In the genomic region with DNA sequence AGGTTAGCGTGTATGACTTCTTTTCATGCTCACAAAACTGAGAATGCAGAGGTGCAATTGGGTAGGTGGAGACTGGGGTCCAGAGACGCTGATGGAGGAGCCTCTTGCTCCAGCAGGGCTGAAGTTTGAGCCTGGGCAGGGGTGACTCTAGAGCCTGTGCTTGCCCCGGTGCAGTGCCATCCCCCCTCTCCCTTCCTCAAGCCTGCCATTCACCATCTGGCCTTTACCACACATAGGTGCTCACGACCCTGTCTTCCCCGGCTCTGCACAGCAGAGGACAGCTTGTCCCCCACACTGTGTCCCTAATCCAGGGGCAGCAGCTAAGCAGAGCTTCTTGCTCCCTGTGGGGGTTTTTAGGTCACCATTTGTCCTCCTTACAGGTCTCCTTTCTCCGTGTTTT, we compare ENCODE assay signal across 19 cellular contexts.
A peak's percentile ranks its signal among the peaks of the same experiment; 100 is the strongest.
DNase-seq lines count a peak whose midpoint lies in the region; ATAC-seq and TF ChIP-seq lines count a peak whose summit lies in the region.
"Had no signal": no experiment of that assay in that cellular context is flagged by ENCODE, and none has a peak within 500 bp of the region (broad histone marks: within the 10 kb centered on the region; RNA-seq: fewer than 3 reads in every experiment).

No MANE protein-coding gene starts in this region.

- no peak overlapping the region for H3K9ac ChIP-seq in colonic mucosa (ENCODE audit: low read depth in 2 of 2, low read length in 2 of 2)

- no peaks in the 10 kb centered on the region for H3K4me1 ChIP-seq in colonic mucosa
- H3K4me1 ChIP-seq in CD4-positive, alpha-beta memory T cell (ENCODE audit: insufficient read depth, low read length): no peaks in the 10 kb centered on the region

- POLR2A ChIA-PET in CD4-positive, alpha-beta memory T cell (lab: Charles Lee; ENCODE audit: partially characterized antibody): no interaction called here

- H3K4me3 ChIP-seq in WERI-Rb-1 (ENCODE audit: low read depth, low read length) (no peak overlapping the region), colonic mucosa (no peak overlapping the region)
- H3K4me3 ChIP-seq in CD4-positive, alpha-beta memory T cell (ENCODE audit: low read length in 2 of 2): no peak overlapping the region

- peaks cover 0 to 8% (median 4%) of the 10 kb centered on the region in 8 donors for H3K9me3 Mint-ChIP-seq in CD4-positive, alpha-beta memory T cell

- no peak overlapping the region for H3K4me3 Mint-ChIP-seq in CD4-positive, alpha-beta memory T cell
- H3K4me3 Mint-ChIP-seq: B cell; CD4-positive, CD25-positive, alpha-beta regulatory T cell; H9 had no signal

- peaks cover 7% of the 10 kb centered on the region for H3K36me3 ChIP-seq in WERI-Rb-1
- H3K36me3 ChIP-seq in colonic mucosa: peaks cover under 1% of the 10 kb centered on the region
- peaks cover 11% of the 10 kb centered on the region for H3K36me3 ChIP-seq in CD4-positive, alpha-beta memory T cell (ENCODE audit: insufficient read depth, low read length)

- H3K27me3 ChIP-seq in WERI-Rb-1 (ENCODE audit: insufficient read depth, low read depth, severe bottlenecking) (no peaks in the 10 kb centered on the region), colonic mucosa (no peaks in the 10 kb centered on the region)
- no peaks in the 10 kb centered on the region for H3K27me3 ChIP-seq in CD4-positive, alpha-beta memory T cell (ENCODE audit: insufficient read depth, low read length)

- no peak overlapping the region for H3K27ac Mint-ChIP-seq in CD4-positive, alpha-beta memory T cell
- H3K27ac Mint-ChIP-seq: B cell; CD4-positive, CD25-positive, alpha-beta regulatory T cell; H9 had no signal

- H3K9me3 ChIP-seq in WERI-Rb-1 (ENCODE audit: severe bottlenecking) (no peaks in the 10 kb centered on the region), colonic mucosa (no peaks in the 10 kb centered on the region)
- no peaks in the 10 kb centered on the region for H3K9me3 ChIP-seq in CD4-positive, alpha-beta memory T cell (ENCODE audit: control insufficient read depth in 1 of 2, low read length in 2 of 2)

- TF ChIP-seq CTCF in WERI-Rb-1 (IDR thresholded peaks at IDR 0.05; ENCODE audit: low read depth, low read length) (no peak), colonic mucosa (IDR thresholded peaks at IDR 0.05) (no peak)

- intact Hi-C loops in left colon (cut with DNase I, micrococcal nuclease) (no loop called here), colonic mucosa (cut with DNase I) (no loop called here)
- intact Hi-C loops in CD4-positive, alpha-beta memory T cell (cut with micrococcal nuclease): no loop called here

- peaks cover 0 to 1% (median 0%) of the 10 kb centered on the region in 4 donors for H3K4me1 Mint-ChIP-seq in CD4-positive, alpha-beta memory T cell

- peaks cover 20 to 23% of the 10 kb centered on the region in 2 donors for H3K36me3 Mint-ChIP-seq in CD4-positive, alpha-beta memory T cell

- H3K27ac ChIP-seq in WERI-Rb-1 (peak overlapping the region; percentile 53), colonic mucosa (no peak overlapping the region)
- H3K27ac ChIP-seq in CD4-positive, alpha-beta memory T cell (ENCODE audit: low read depth, low read length): no peak overlapping the region
- H3K27ac ChIP-seq: 22Rv1, RWPE1 had no signal

- DNase-seq in DMS 273 (lab: John Stamatoyannopoulos, UW; ENCODE audit: unreplicated experiment) (peak; percentile 24), DMS 273 treated with DMSO at 0.1 percent for 48 hours (lab: John Stamatoyannopoulos, UW) (no peak), NCI-H524 (lab: John Stamatoyannopoulos, UW) (peak; percentile 52 to 89), WERI-Rb-1 (peak; percentile 90), left colon (no peak), colonic mucosa (no peak), amniotic stem cell (lab: John Stamatoyannopoulos, UW) (no peak)
- no peak for DNase-seq in CD4-positive, alpha-beta memory T cell
- DNase-seq: CD4-positive, CD25-positive, alpha-beta regulatory T cell; H9; IMR-90; Karpas-422; NCI-H1436; NCI-H1930; NCI-H446; OCI-M1 had no signal

- peak; percentile 17 for ATAC-seq in left colon

- H3K27me3 Mint-ChIP-seq in CD4-positive, alpha-beta memory T cell: no peaks in the 10 kb centered on the region
- H3K27me3 Mint-ChIP-seq: B cell; CD4-positive, CD25-positive, alpha-beta regulatory T cell had no signal

- CTCF ChIA-PET in CD4-positive, alpha-beta memory T cell (lab: Charles Lee; ENCODE audit: partially characterized antibody): no interaction called here

Comparison
In these comparisons a context has a peak if more than half of its experiments do, and no peak if none do; other contexts are left out.
1. DNase-seq: peak in DMS 273 (single experiment), NCI-H524 (2 of 2) and WERI-Rb-1 (single experiment); none in DMS 273 treated with DMSO at 0.1 percent for 48 hours (single experiment), left colon (0 of 2), colonic mucosa (single experiment), CD4-positive, alpha-beta memory T cell (0 of 5) and amniotic stem cell (single experiment).